In the genomic region with DNA sequence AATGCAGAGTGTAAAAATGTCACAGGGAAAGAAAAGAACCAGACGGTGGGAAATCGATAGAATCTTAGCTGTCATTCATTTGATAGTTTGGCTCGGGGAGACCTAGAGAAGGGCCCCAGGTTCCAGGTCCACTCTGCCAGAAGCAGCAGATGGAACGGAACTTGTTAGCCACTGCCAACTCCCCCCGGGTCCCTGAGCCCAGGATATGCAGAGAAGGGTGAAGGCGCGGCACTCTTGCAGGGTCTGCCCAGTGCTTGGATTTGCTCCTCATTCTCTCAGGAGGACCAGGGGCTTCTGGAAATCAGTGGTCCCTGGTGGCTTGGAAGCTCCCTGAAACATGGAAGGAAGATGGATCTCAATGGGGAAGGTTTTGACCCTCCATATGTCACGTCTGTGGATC, we compare ENCODE assay signal across 29 cellular contexts. TPM values are rescaled to one million over a fixed set of nuclear protein-coding genes. Genes with fewer than 3 reads are reported as not detected.
"Had no signal": no experiment of that assay in that cellular context is flagged by ENCODE, and none has a peak within 500 bp of the region (broad histone marks: within the 10 kb centered on the region; RNA-seq: fewer than 3 reads in every experiment).

No MANE protein-coding gene starts in this region.

- H3K27ac Mint-ChIP-seq: stimulated activated effector memory CD8-positive, alpha-beta T cell treated with anti-CD3 and anti-CD28 coated beads, Interleukin-12 subunit alpha, Interleukin-12 subunit beta, amount 100 ng/mL, for 72 hours; stimulated activated memory B cell treated with anti-CD40 and anti-IgM and Interleukin-4, amounts not matched to agents 10 μg/mL and 1 μg/mL and 100 μg/mL, for 72 hours; stimulated activated naive B cell treated with anti-CD40 and anti-IgM and Interleukin-4, amounts not matched to agents 10 μg/mL and 1 μg/mL and 100 μg/mL, for 72 hours; stimulated activated naive CD8-positive, alpha-beta T cell treated with anti-CD3 and anti-CD28 coated beads, Interleukin-15, amount 100 ng/mL, for 72 hours; stimulated activated naive CD8-positive, alpha-beta T cell treated with anti-CD3 and anti-CD28 coated beads, Interleukin-15, Interleukin-2, amounts not matched to agents 100 ng/mL and 50 ng/mL, for 24 hours; type B pancreatic cell had no signal

- H3K27me3 ChIP-seq: stomach, suprapubic skin, testis, thyroid gland, tibial artery, tibial nerve, transverse colon, upper lobe of left lung, upper lobe of right lung, uterus, vagina had no signal

- H3K27ac ChIP-seq: stomach, suprapubic skin, testis, thoracic aorta, thyroid gland, tibial artery, tibial nerve, transverse colon, upper lobe of left lung, upper lobe of right lung, uterus, vagina had no signal

- H3K9me3 ChIP-seq: stomach, suprapubic skin, testis, thoracic aorta, thyroid gland, transverse colon, upper lobe of left lung, upper lobe of right lung, uterus, vagina had no signal

- H3K4me1 ChIP-seq: stomach, suprapubic skin, testis, thyroid gland, tibial artery, tibial nerve, upper lobe of left lung, upper lobe of right lung, uterus, vagina had no signal

- H3K36me3 Mint-ChIP-seq: stimulated activated effector memory CD8-positive, alpha-beta T cell treated with anti-CD3 and anti-CD28 coated beads, Interleukin-12 subunit alpha, Interleukin-12 subunit beta, amount 100 ng/mL, for 72 hours; stimulated activated memory B cell treated with anti-CD40 and anti-IgM and Interleukin-4, amounts not matched to agents 10 μg/mL and 1 μg/mL and 100 μg/mL, for 72 hours; stimulated activated naive B cell treated with anti-CD40 and anti-IgM and Interleukin-4, amounts not matched to agents 10 μg/mL and 1 μg/mL and 100 μg/mL, for 72 hours; type B pancreatic cell had no signal

- H3K9me3 Mint-ChIP-seq: stimulated activated effector memory CD8-positive, alpha-beta T cell treated with anti-CD3 and anti-CD28 coated beads, Interleukin-12 subunit alpha, Interleukin-12 subunit beta, amount 100 ng/mL, for 72 hours; stimulated activated memory B cell treated with anti-CD40 and anti-IgM and Interleukin-4, amounts not matched to agents 10 μg/mL and 1 μg/mL and 100 μg/mL, for 72 hours; stimulated activated naive CD8-positive, alpha-beta T cell treated with anti-CD3 and anti-CD28 coated beads, Interleukin-15, amount 100 ng/mL, for 72 hours had no signal

- ATAC-seq: stimulated activated effector memory CD8-positive, alpha-beta T cell treated with anti-CD3 and anti-CD28 coated beads, Interleukin-12 subunit alpha, Interleukin-12 subunit beta, amount 100 ng/mL, for 72 hours; stimulated activated memory B cell treated with anti-CD40 and anti-IgM and Interleukin-4, amounts not matched to agents 10 μg/mL and 1 μg/mL and 100 μg/mL, for 72 hours; stimulated activated naive B cell treated with anti-CD40 and anti-IgM and Interleukin-4, amounts not matched to agents 10 μg/mL and 1 μg/mL and 100 μg/mL, for 72 hours; stimulated activated naive CD8-positive, alpha-beta T cell treated with anti-CD3 and anti-CD28 coated beads, Interleukin-15, amount 100 ng/mL, for 72 hours; stimulated activated naive CD8-positive, alpha-beta T cell treated with anti-CD3 and anti-CD28 coated beads, Interleukin-15, Interleukin-2, amounts not matched to agents 100 U/mL and 50 U/mL, for 24 hours; upper lobe of right lung had no signal

- H3K4me3 ChIP-seq: stomach, suprapubic skin, testis, thoracic aorta, thyroid gland, tibial artery, tibial nerve, transverse colon, upper lobe of left lung, upper lobe of right lung, uterus, vagina had no signal

- H3K27me3 Mint-ChIP-seq: type B pancreatic cell had no signal

- DNase-seq: stimulated activated CD4-positive, alpha-beta T cell treated with anti-CD3 and anti-CD28 coated beads, Interleukin-2, amount 100 ng/mL, for 48 hours; stimulated activated CD4-positive, alpha-beta T cell treated with anti-CD3 and anti-CD28 coated beads, Interleukin-4, amount 100 ng/mL, for 1 hour; stimulated activated CD4-positive, alpha-beta T cell treated with anti-CD3 and anti-CD28 coated beads, Interleukin-4, amount 100 ng/mL, for 24 hours; stimulated activated CD4-positive, alpha-beta T cell treated with anti-CD3 and anti-CD28 coated beads, Interleukin-4, amount 100 ng/mL, for 4 hours; stimulated activated CD8-positive, alpha-beta memory T cell treated with anti-CD3 and anti-CD28 coated beads, Interleukin-4, amount 100 ng/mL, for 48 hours; stimulated activated naive B cell treated with anti-CD40 and anti-IgM and Interleukin-4, amounts not matched to agents 10 μg/mL and 1 μg/mL and 100 μg/mL, for 72 hours; stimulated activated naive CD4-positive, alpha-beta T cell; stimulated activated naive CD4-positive, alpha-beta T cell treated with Interleukin-2 at 50 U/mL for 16 hours; stimulated activated naive CD8-positive, alpha-beta T cell treated with anti-CD3 and anti-CD28 coated beads, Interleukin-15, amount 100 ng/mL, for 72 hours; stimulated activated naive CD8-positive, alpha-beta T cell treated with anti-CD3 and anti-CD28 coated beads, Interleukin-15, Interleukin-2, amounts not matched to agents 100 U/mL and 50 U/mL, for 24 hours; stomach; testis; thyroid gland; tibial artery; transverse colon; trophoblast cell; upper lobe of left lung; upper lobe of right lung; uterus had no signal

- H3K36me3 ChIP-seq: stomach, suprapubic skin, thoracic aorta, thyroid gland, tibial artery, tibial nerve, transverse colon, upper lobe of left lung, upper lobe of right lung, uterus, vagina had no signal

- H3K4me3 Mint-ChIP-seq: stimulated activated effector memory CD8-positive, alpha-beta T cell treated with anti-CD3 and anti-CD28 coated beads, Interleukin-12 subunit alpha, Interleukin-12 subunit beta, amount 100 ng/mL, for 72 hours; stimulated activated memory B cell treated with anti-CD40 and anti-IgM and Interleukin-4, amounts not matched to agents 10 μg/mL and 1 μg/mL and 100 μg/mL, for 72 hours; stimulated activated naive B cell treated with anti-CD40 and anti-IgM and Interleukin-4, amounts not matched to agents 10 μg/mL and 1 μg/mL and 100 μg/mL, for 72 hours; stimulated activated naive CD8-positive, alpha-beta T cell treated with anti-CD3 and anti-CD28 coated beads, Interleukin-15, amount 100 ng/mL, for 72 hours; stimulated activated naive CD8-positive, alpha-beta T cell treated with anti-CD3 and anti-CD28 coated beads, Interleukin-15, Interleukin-2, amounts not matched to agents 100 ng/mL and 50 ng/mL, for 24 hours; type B pancreatic cell had no signal

RNA-seq across cellular contexts. Expression of a gene that starts 11.6 kb away (rescaled TPM):
- total RNA-seq: subcutaneous adipose tissue, temporal lobe, thoracic aorta had no signal
